In the genomic region with DNA sequence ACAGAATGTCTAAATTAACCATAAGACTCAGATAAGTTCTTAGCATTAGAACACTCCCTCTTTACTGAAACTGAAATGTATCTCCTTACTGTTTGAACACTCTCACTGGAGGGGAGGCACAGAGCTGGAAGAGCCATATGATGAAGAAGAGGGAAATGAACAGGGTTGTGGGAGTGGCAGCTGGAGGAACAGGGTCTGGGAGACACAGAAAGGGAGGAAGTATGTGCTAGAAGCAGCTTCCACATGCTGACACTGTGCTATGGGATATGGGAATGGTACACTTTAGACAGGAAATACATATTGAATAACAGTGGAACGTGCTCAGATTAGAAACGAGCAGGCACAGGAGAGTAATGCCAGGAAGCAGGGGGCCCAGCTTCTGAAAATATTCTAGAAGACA, we compare ENCODE assay signal across 14 cellular contexts.
DNase-seq lines count a peak whose midpoint lies in the region; ATAC-seq, FAIRE-seq and TF ChIP-seq lines count a peak whose summit lies in the region.
"Had no signal": no experiment of that assay in that cellular context is flagged by ENCODE, and none has a peak within 500 bp of the region (broad histone marks: within the 10 kb centered on the region; RNA-seq: fewer than 3 reads in every experiment).

No MANE protein-coding gene starts in this region.

- POLR2A ChIA-PET in IMR-90 (lab: Charles Lee; ENCODE audit: unreplicated experiment), result no interaction called here

- TF ChIP-seq POLR2A in IMR-90 (IDR thresholded peaks at IDR 0.05; ENCODE audit: low read depth, low read length), result no peak

- H3K9ac ChIP-seq in IMR-90 (ENCODE audit: low read depth, low read length), result no peak overlapping the region

- H3K27me3 ChIP-seq in IMR-90 (ENCODE audit: control insufficient read depth, insufficient read depth, low read length), result no peaks in the 10 kb centered on the region
- H3K27me3 ChIP-seq: BE2C had no signal

- BruUV-seq in IMR-90 (replicated peaks; lab: Mats Ljungman, UMichigan), result no TSS peak

- no peak for TF ChIP-seq RAD21 in IMR-90 (IDR thresholded peaks at IDR 0.05; ENCODE audit: low read length)

- H3K23ac ChIP-seq in IMR-90 (ENCODE audit: low read depth, low read length), result no peak overlapping the region

- WGBS in IMR-90 (ENCODE audit: extremely low coverage in 2 of 2, insufficient read length in 1 of 2), 2 experiments, result no CpG with 5 or more reads among the region's 2 CpGs

- H3K9me3 ChIP-seq in IMR-90 (ENCODE audit: control insufficient read depth, insufficient read depth, low read length), result no peaks in the 10 kb centered on the region
- H3K9me3 ChIP-seq: BE2C had no signal

- H3K4me1 Mint-ChIP-seq in osteocyte (ENCODE audit: unreplicated experiment), result peaks cover 31% of the 10 kb centered on the region

- no peak overlapping the region for H4K91ac ChIP-seq in IMR-90 (ENCODE audit: insufficient read depth, low read depth, low read length)

- H3K36me3 ChIP-seq in IMR-90 (ENCODE audit: control insufficient read depth, insufficient read depth, low read length), result no peaks in the 10 kb centered on the region
- H3K36me3 ChIP-seq: BE2C had no signal

- H3K27ac ChIP-seq in IMR-90 (ENCODE audit: insufficient read depth, low read length), result no peak overlapping the region
- H3K27ac ChIP-seq: PC-9, SK-N-MC had no signal

- no peaks in the 10 kb centered on the region for H3K27me3 Mint-ChIP-seq in osteocyte (ENCODE audit: unreplicated experiment)

- CTCF ChIA-PET in IMR-90 (lab: Yijun Ruan, JAX), result no interaction called here

- no peak overlapping the region for H4K8ac ChIP-seq in IMR-90 (ENCODE audit: low read depth in 2 of 2, low read length in 2 of 2)

- in situ Hi-C loops in IMR-90 (cut with MboI; ENCODE audit: low sequenced_read_pairs), result no loop called here

- ATAC-seq in IMR-90 (ENCODE audit: low read depth), result 0 out of 2 replicates have a peak, but pooled peaks have one; percentile 17
- ATAC-seq: CD8-positive, alpha-beta T cell; GM23338 had no signal

- no peak overlapping the region for H3K4me3 Mint-ChIP-seq in osteocyte (ENCODE audit: unreplicated experiment)
- H3K4me3 Mint-ChIP-seq: CD8-positive, alpha-beta T cell; GM23338 had no signal

- H2AK9ac ChIP-seq in IMR-90 (replicated peaks; ENCODE audit: low read depth, low read length, poor library complexity), result no peak overlapping the region

- no peak overlapping the region for H3K4ac ChIP-seq in IMR-90 (ENCODE audit: low read depth, low read length)

- dilution Hi-C loops in IMR-90 (cut with HindIII; ENCODE audit: low sequenced_read_pairs, unreplicated experiment), result no loop called here

- H3K4me3 ChIP-seq in IMR-90 (ENCODE audit: insufficient read depth, low read depth, low read length), result no peak overlapping the region
- H3K4me3 ChIP-seq: GM23338, PC-9, SK-N-MC had no signal

- H3K4me1 ChIP-seq in IMR-90 (ENCODE audit: control insufficient read depth, insufficient read depth, low read length), result no peaks in the 10 kb centered on the region; the same call in 1 of the 2 replicates
- H3K4me1 ChIP-seq: BE2C had no signal

- H2BK120ac ChIP-seq in IMR-90 (ENCODE audit: low read depth, low read length), result no peak overlapping the region

- H2AFZ ChIP-seq in IMR-90 (replicated peaks; ENCODE audit: low read length, poor library complexity), result no peak overlapping the region
- H2AFZ ChIP-seq: GM23338, PC-9 had no signal

- no peaks in the 10 kb centered on the region for H3K9me3 Mint-ChIP-seq in osteocyte (ENCODE audit: unreplicated experiment)
- H3K9me3 Mint-ChIP-seq: CD8-positive, alpha-beta T cell; GM23338 had no signal

- 0 out of 2 replicates have a peak overlapping the region, but pooled peaks have one; percentile 33 for H2AK5ac ChIP-seq in IMR-90 (ENCODE audit: low read depth, low read length)

- peak overlapping the region; percentile 72 for H3K27ac Mint-ChIP-seq in osteocyte (ENCODE audit: unreplicated experiment)
- H3K27ac Mint-ChIP-seq: CD8-positive, alpha-beta T cell; GM23338 had no signal

- intact Hi-C loops in IMR-90 (cut with micrococcal nuclease), result no loop called here

- no peak overlapping the region for H3K56ac ChIP-seq in IMR-90 (ENCODE audit: extremely low read depth, insufficient read depth, low read length)

- H4K20me1 ChIP-seq in IMR-90 (ENCODE audit: insufficient read depth, low read length), result no peaks in the 10 kb centered on the region

- TF ChIP-seq CTCF in IMR-90 (conservative IDR thresholded peaks at IDR 0.05; ENCODE audit: low read depth, low read length) (no peak), osteocyte (IDR thresholded peaks at IDR 0.05) (no peak)

- DNase-seq in IMR-90 (no peak), amniotic epithelial cell (ENCODE audit: low read depth) (peak; percentile 58), left kidney (ENCODE audit: low read depth, low spot score) (peak; percentile 44), osteocyte (ENCODE audit: extremely low spot score, unreplicated experiment) (no peak), RCC 7860 (ENCODE audit: low spot score) (no peak), NCI-H128 (lab: John Stamatoyannopoulos, UW; ENCODE audit: unreplicated experiment) (no peak), SKM-1 (lab: John Stamatoyannopoulos, UW; ENCODE audit: unreplicated experiment) (no peak)
- DNase-seq: BE2C; CD8-positive, alpha-beta T cell; NCI-H1092; NCI-H1694 treated with DMSO at 0.1 percent for 48 hours; PC-9 had no signal

- H2BK5ac ChIP-seq in IMR-90 (ENCODE audit: low read depth, low read length, poor library complexity, severe bottlenecking), result no peak overlapping the region

- peaks cover 8% of the 10 kb centered on the region for H3K36me3 Mint-ChIP-seq in osteocyte (ENCODE audit: unreplicated experiment)

- no peak overlapping the region for H2BK15ac ChIP-seq in IMR-90 (ENCODE audit: low read depth, low read length)

- no peak overlapping the region for H2BK20ac ChIP-seq in IMR-90 (ENCODE audit: low read depth, low read length)

- H3K14ac ChIP-seq in IMR-90 (replicated peaks; ENCODE audit: low read depth, low read length), result no peak overlapping the region

- no peak overlapping the region for H3K4me2 ChIP-seq in IMR-90 (ENCODE audit: low read depth, low read length)
- H3K4me2 ChIP-seq: GM23338, PC-9 had no signal

- H4K5ac ChIP-seq in IMR-90 (ENCODE audit: low read depth, low read length), result no peak overlapping the region

- H3K18ac ChIP-seq in IMR-90 (ENCODE audit: low read depth, low read length), result no peak overlapping the region

- H3K9me1 ChIP-seq in IMR-90 (ENCODE audit: insufficient read depth, low read length), result peaks cover 4% of the 10 kb centered on the region; the same call in 1 of the 2 replicates

- H3K79me1 ChIP-seq in IMR-90 (ENCODE audit: low read depth in 1 of 2, low read length in 2 of 2), result no peaks in the 10 kb centered on the region

- FAIRE-seq in RCC 7860 (lab: Jason Lieb, UNC), result no peak

TF ChIP-seq in IMR-90, 13 proteins besides CTCF, POLR2A, EP300 and RAD21:
- TF ChIP-seq FOS (IDR thresholded peaks at IDR 0.05; ENCODE audit: low read depth, low read length) (no peak), RFX5 (IDR thresholded peaks at IDR 0.05; ENCODE audit: low read depth, low read length) (no peak), CEBPB (IDR thresholded peaks at IDR 0.05; ENCODE audit: low read depth, low read length) (no peak), MAFK (IDR thresholded peaks at IDR 0.05; ENCODE audit: low read depth, low read length) (no peak), MAZ (IDR thresholded peaks at IDR 0.05; ENCODE audit: borderline replicate concordance, low read depth, low read length) (no peak), NFE2L2 (IDR thresholded peaks at IDR 0.05; ENCODE audit: low read depth, low read length) (no peak), RCOR1 (IDR thresholded peaks at IDR 0.05; ENCODE audit: insufficient replicate concordance, low read length) (no peak), SMC3 (IDR thresholded peaks at IDR 0.05; ENCODE audit: low read depth, low read length) (no peak), CHD1 (IDR thresholded peaks at IDR 0.05; ENCODE audit: low read depth, low read length) (no peak)
- TF ChIP-seq, protein P1, sequence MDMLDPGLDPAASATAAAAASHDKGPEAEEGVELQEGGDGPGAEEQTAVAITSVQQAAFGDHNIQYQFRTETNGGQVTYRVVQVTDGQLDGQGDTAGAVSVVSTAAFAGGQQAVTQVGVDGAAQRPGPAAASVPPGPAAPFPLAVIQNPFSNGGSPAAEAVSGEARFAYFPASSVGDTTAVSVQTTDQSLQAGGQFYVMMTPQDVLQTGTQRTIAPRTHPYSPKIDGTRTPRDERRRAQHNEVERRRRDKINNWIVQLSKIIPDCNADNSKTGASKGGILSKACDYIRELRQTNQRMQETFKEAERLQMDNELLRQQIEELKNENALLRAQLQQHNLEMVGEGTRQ (IDR thresholded peaks at IDR 0.05; ENCODE audit: low read depth, low read length), result no peak

Comparison
In these comparisons a context has a peak if more than half of its experiments do, and no peak if none do; other contexts are left out.
1. DNase-seq: peak in amniotic epithelial cell (single experiment) and left kidney (single experiment); none in IMR-90 (single experiment), osteocyte (single experiment), RCC 7860 (single experiment), NCI-H128 (single experiment) and SKM-1 (single experiment).